ENCODE assay signal across 8 cellular contexts in genomic region chr1:101769520-101769919, GRCh38.
A peak's percentile ranks its signal among the peaks of the same experiment; 100 is the strongest.
DNase-seq lines count a peak whose midpoint lies in the region; ATAC-seq, FAIRE-seq and TF ChIP-seq lines count a peak whose summit lies in the region.

No MANE protein-coding gene starts in this region.

- CTCF ChIA-PET in GM12878 (lab: Yijun Ruan, JAX), result interaction anchor here (0.6 to 1.2 kb wide), 3 partner anchors 8 to 180 kb away, joined by 3 to 5 read pairs (median 3); no protein-coding TSS in a partner anchor

- no peak for TF ChIP-seq EP300 in GM12878 (IDR thresholded peaks at IDR 0.05; ENCODE audit: borderline replicate concordance in 1 of 2, control insufficient read depth in 1 of 2, low read depth in 2 of 2, low read length in 2 of 2)

- no peaks in the 10 kb centered on the region for H3K79me2 ChIP-seq in GM12878 (ENCODE audit: control insufficient read depth, insufficient read depth, low read length)

- in situ Hi-C loops in GM12878 (cut with MboI), result no loop called here

- no peaks in the 10 kb centered on the region for H3K9me3 Mint-ChIP-seq in type B pancreatic cell

- SMC1A ChIA-PET in GM12878 (lab: Charles Lee; ENCODE audit: uncharacterized antibody, unreplicated experiment), result interaction anchor here (1.3 to 1.6 kb wide), 4 partner anchors 10 to 666 kb away, joined by 3 to 4 read pairs (median 3); no protein-coding TSS in a partner anchor

- no peaks in the 10 kb centered on the region for H3K36me3 Mint-ChIP-seq in type B pancreatic cell

- ATAC-seq in GM19372 (IDR thresholded peaks at IDR 0.05; ENCODE audit: low read depth, unreplicated experiment), result peak; percentile 65
- peak; percentile 82 for ATAC-seq in GM12878
- ATAC-seq in GM19023 (IDR thresholded peaks at IDR 0.05; ENCODE audit: unreplicated experiment), result no peak

- H4K20me1 ChIP-seq in GM12878 (ENCODE audit: control insufficient read depth, insufficient read depth), result no peaks in the 10 kb centered on the region

- H3K9ac ChIP-seq in GM12878 (ENCODE audit: control insufficient read depth, insufficient read depth, low read length), result no peak overlapping the region

- H3K4me3 Mint-ChIP-seq in type B pancreatic cell, result no peak overlapping the region

- TF ChIP-seq CTCF in GM12878 (IDR thresholded peaks at IDR 0.05 in 2 of 3, conservative IDR thresholded peaks at IDR 0.05 in 1 of 3; ENCODE audit: control insufficient read depth in 2 of 3, extremely low read depth in 1 of 3, insufficient read depth in 1 of 3, low read depth in 3 of 3, low read length in 3 of 3) (peak; percentile 36 to 50 (median 40); a peak in 5 of 6 replicates), type B pancreatic cell (conservative IDR thresholded peaks at IDR 0.05) (peak; percentile 70)

- H3K27me3 ChIP-seq in GM12878 (replicated peaks in 1 of 2; ENCODE audit: control insufficient read depth in 2 of 2, insufficient read depth in 2 of 2, low read length in 1 of 2), result no peaks in the 10 kb centered on the region

- no peaks in the 10 kb centered on the region for H3K9me3 ChIP-seq in GM12878 (replicated peaks; ENCODE audit: control insufficient read depth, insufficient read depth, low read length)

- FAIRE-seq in GM12878 (lab: Jason Lieb, UNC), result peak; percentile 75
- no peak for FAIRE-seq in GM12891 (lab: Jason Lieb, UNC)

- no peaks in the 10 kb centered on the region for H3K27me3 Mint-ChIP-seq in type B pancreatic cell

- 25% methylated on average over 3 of the region's 3 CpGs for WGBS in GM12878 (ENCODE audit: insufficient coverage, insufficient replicate concordance, low lambda C conversion rate, missing lambda C conversion rate)

- H2AFZ ChIP-seq in GM12878 (ENCODE audit: control insufficient read depth, low read depth, low read length), result no peak overlapping the region

- H3K4me1 ChIP-seq in GM12878 (ENCODE audit: control insufficient read depth, insufficient read depth, low read length), result no peaks in the 10 kb centered on the region

- RAD21 ChIA-PET in GM12878 (lab: Charles Lee; ENCODE audit: unreplicated experiment), result no interaction called here

- H3K4me3 ChIP-seq in GM12878, result no peak overlapping the region

- peak; percentile 3 to 10 for DNase-seq in AML-193 (lab: John Stamatoyannopoulos, UW)
- peak; percentile 11 for DNase-seq in HS-5 (ENCODE audit: low read depth)
- DNase-seq in GM12878 (ENCODE audit: low read depth, low spot score), result no peak
- DNase-seq in type B pancreatic cell (ENCODE audit: extremely low spot score, unreplicated experiment), result no peak
- no peak for DNase-seq in GM12891 (ENCODE audit: insufficient read length, low spot score)
- DNase-seq in cerebellar nuclear complex (lab: John Stamatoyannopoulos, UW), result no peak

- H3K4me2 ChIP-seq in GM12878 (ENCODE audit: control insufficient read depth, insufficient read depth), result no peak overlapping the region

- POLR2A ChIA-PET in GM12878 (lab: Charles Lee), result no interaction called here

- no peak overlapping the region for H3K27ac Mint-ChIP-seq in type B pancreatic cell

- no peaks in the 10 kb centered on the region for H3K36me3 ChIP-seq in GM12878 (ENCODE audit: control insufficient read depth in 2 of 2, insufficient read depth in 2 of 2, low read length in 1 of 2)

- no peaks in the 10 kb centered on the region for H3K4me1 Mint-ChIP-seq in type B pancreatic cell (ENCODE audit: unreplicated experiment)

- TF ChIP-seq RAD21 in GM12878 (IDR thresholded peaks at IDR 0.05; ENCODE audit: insufficient read depth, low read depth, low read length), result peak; percentile 42

- H3K27ac ChIP-seq in GM12878 (ENCODE audit: control insufficient read depth, insufficient read depth), result no peak overlapping the region

- BruUV-seq in GM12878 (replicated peaks; lab: Mats Ljungman, UMichigan), result no TSS peak

- intact Hi-C loops in GM12878 (cut with micrococcal nuclease; ENCODE audit: unreplicated experiment), result loop anchor here (2.0 to 10.0 kb wide), 2 partner anchors 245 to 667 kb away; no protein-coding TSS in a partner anchor

- TF ChIP-seq POLR2A in GM12878 (IDR thresholded peaks at IDR 0.05; ENCODE audit: low read depth, low read length) (no peak), GM12891 (IDR thresholded peaks at IDR 0.05; ENCODE audit: low read depth, low read length) (no peak)

TF ChIP-seq in GM12878, 131 proteins besides CTCF, POLR2A, EP300 and RAD21:
- TF ChIP-seq USF2 (IDR thresholded peaks at IDR 0.05; ENCODE audit: borderline replicate concordance, low read depth, low read length) (no peak), EGR1 (IDR thresholded peaks at IDR 0.05; ENCODE audit: borderline replicate concordance in 1 of 2, low read depth in 2 of 2, low read length in 2 of 2) (no peak), STAT3 (IDR thresholded peaks at IDR 0.05; ENCODE audit: low read depth, low read length) (no peak), ZBED1 (IDR thresholded peaks at IDR 0.05; ENCODE audit: borderline replicate concordance) (no peak), ZNF622 (IDR thresholded peaks at IDR 0.05) (no peak), HDGF (IDR thresholded peaks at IDR 0.05) (no peak), SMC3 (IDR thresholded peaks at IDR 0.05; ENCODE audit: borderline replicate concordance, low read length) (peak; percentile 35; the same call in 1 of the 2 replicates), NR2F1 (conservative IDR thresholded peaks at IDR 0.05) (no peak)

TF ChIP-seq in GM12891, 5 proteins besides CTCF, POLR2A, EP300 and RAD21:
- TF ChIP-seq TAF1 (IDR thresholded peaks at IDR 0.05; ENCODE audit: low read depth, low read length) (no peak), PAX5 (IDR thresholded peaks at IDR 0.05; ENCODE audit: insufficient read depth, low read length, severe bottlenecking) (no peak), POU2F2 (IDR thresholded peaks at IDR 0.05; ENCODE audit: low read depth, low read length) (no peak)

Comparison
In these comparisons a context has a peak if more than half of its experiments do, and no peak if none do; other contexts are left out.
1. DNase-seq: peak in AML-193 (2 of 2) and HS-5 (single experiment); none in GM12878 (single experiment), type B pancreatic cell (single experiment), GM12891 (single experiment) and cerebellar nuclear complex (0 of 2).